31 cellular contexts compared by ENCODE assay signal in the genomic region with DNA sequence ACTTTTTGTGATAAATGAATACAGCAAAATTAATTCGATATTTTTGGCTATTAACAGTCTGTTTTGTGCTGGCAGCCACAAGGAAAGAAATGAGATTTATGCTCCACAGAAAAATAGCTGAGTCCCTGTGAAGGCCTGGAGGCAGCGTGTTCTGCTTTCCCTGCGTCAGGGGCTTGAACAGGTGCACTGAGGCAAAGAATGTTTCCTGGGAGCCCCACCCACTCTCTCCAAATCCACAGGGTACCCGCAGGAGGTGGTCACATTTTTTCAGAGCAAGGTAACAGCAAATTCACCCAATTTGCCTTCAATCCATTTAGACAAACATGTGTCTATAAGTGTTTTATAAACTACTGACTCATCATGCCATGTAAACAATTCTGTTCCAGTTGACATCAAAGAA.
"Had no signal": no experiment of that assay in that cellular context is flagged by ENCODE, and none has a peak within 500 bp of the region (broad histone marks: within the 10 kb centered on the region; RNA-seq: fewer than 3 reads in every experiment).

No MANE protein-coding gene starts in this region.

- ATAC-seq: activated CD4-positive, CD25-positive, alpha-beta regulatory T cell treated with anti-CD3 and anti-CD28 coated beads, Interleukin-2, amount 50 U/mL, for 24 hours; activated naive CD4-positive, alpha-beta T cell treated with anti-CD3 and anti-CD28 coated beads, Interleukin-2, amount 50 U/mL, for 72 hours; activated T-cell treated with anti-CD3 and anti-CD28 coated beads, Interleukin-2, amount 50 U/mL, for 4 hours; activated T-helper 17 cell treated with anti-CD3 and anti-CD28 coated beads, Interleukin-2, amount 50 U/mL, for 72 hours; esophagus mucosa; left lung; lower lobe of right lung; natural killer cell; stimulated activated memory B cell treated with anti-CD40 and anti-IgM and Interleukin-4, amounts not matched to agents 10 μg/mL and 1 μg/mL and 100 μg/mL, for 72 hours; stimulated activated naive CD8-positive, alpha-beta T cell treated with anti-CD3 and anti-CD28 coated beads, Interleukin-15, amount 100 ng/mL, for 72 hours had no signal

- H3K4me3 ChIP-seq: colonic mucosa, left lung, lower lobe of right lung, neural progenitor cell, right atrium auricular region, smooth muscle cell had no signal

- H3K4me1 Mint-ChIP-seq: activated CD4-positive, alpha-beta T cell treated with anti-CD3 and anti-CD28 coated beads, Interleukin-2, amount 10 ng/mL, durations not matched to agents 24 days and 14 days; activated T-helper 17 cell treated with anti-CD3 and anti-CD28 coated beads, Interleukin-2, amount 50 U/mL, for 72 hours; natural killer cell; stimulated activated memory B cell treated with anti-CD40 and anti-IgM and Interleukin-4, amounts not matched to agents 10 μg/mL and 1 μg/mL and 100 μg/mL, for 72 hours; stimulated activated naive CD8-positive, alpha-beta T cell treated with anti-CD3 and anti-CD28 coated beads, Interleukin-15, amount 100 ng/mL, for 72 hours had no signal

- H3K36me3 Mint-ChIP-seq: activated CD4-positive, alpha-beta memory T cell treated with anti-CD3 and anti-CD28 coated beads for 36 hours; activated naive CD4-positive, alpha-beta T cell treated with anti-CD3 and anti-CD28 coated beads, Interleukin-2, amount 50 U/mL, for 72 hours; natural killer cell; neural progenitor cell; stimulated activated memory B cell treated with anti-CD40 and anti-IgM and Interleukin-4, amounts not matched to agents 10 μg/mL and 1 μg/mL and 100 μg/mL, for 72 hours; type B pancreatic cell had no signal

- H3K27ac ChIP-seq: colonic mucosa, left lung, lower lobe of right lung, neural progenitor cell, parathyroid adenoma, right atrium auricular region, WERI-Rb-1 had no signal

- H3K27me3 ChIP-seq: colonic mucosa, neural progenitor cell, right atrium auricular region had no signal

- H3K27me3 Mint-ChIP-seq: activated CD4-positive, alpha-beta memory T cell treated with anti-CD3 and anti-CD28 coated beads for 36 hours; activated CD4-positive, alpha-beta T cell treated with anti-CD3 and anti-CD28 coated beads, Interleukin-2, amount 10 ng/mL, durations not matched to agents 24 days and 14 days; stimulated activated memory B cell treated with anti-CD40 and anti-IgM and Interleukin-4, amounts not matched to agents 10 μg/mL and 1 μg/mL and 100 μg/mL, for 72 hours; stimulated activated naive CD8-positive, alpha-beta T cell treated with anti-CD3 and anti-CD28 coated beads, Interleukin-15, amount 100 ng/mL, for 72 hours had no signal

- H3K4me3 Mint-ChIP-seq: activated CD4-positive, alpha-beta memory T cell treated with anti-CD3 and anti-CD28 coated beads for 36 hours; activated CD4-positive, alpha-beta T cell treated with anti-CD3 and anti-CD28 coated beads, Interleukin-2, amount 10 ng/mL, durations not matched to agents 24 days and 14 days; activated T-cell treated with anti-CD3 and anti-CD28 coated beads, Interleukin-2, amount 50 U/mL, for 4 hours; activated T-helper 17 cell treated with anti-CD3 and anti-CD28 coated beads, Interleukin-2, amount 50 U/mL, for 72 hours; natural killer cell; neural progenitor cell; stimulated activated memory B cell treated with anti-CD40 and anti-IgM and Interleukin-4, amounts not matched to agents 10 μg/mL and 1 μg/mL and 100 μg/mL, for 72 hours; stimulated activated naive CD8-positive, alpha-beta T cell treated with anti-CD3 and anti-CD28 coated beads, Interleukin-15, amount 100 ng/mL, for 72 hours; T-helper 1 cell treated with Interleukin-12 subunit alpha and Interleukin-12 subunit beta and Interleukin-4 antibody, amounts not matched to agents 30 μg/mL and 1 μg/mL, for 36 hours; type B pancreatic cell had no signal

- H3K27ac Mint-ChIP-seq: activated CD4-positive, alpha-beta memory T cell treated with anti-CD3 and anti-CD28 coated beads for 36 hours; activated CD4-positive, alpha-beta T cell treated with anti-CD3 and anti-CD28 coated beads, Interleukin-2, amount 10 ng/mL, durations not matched to agents 24 days and 14 days; activated naive CD4-positive, alpha-beta T cell treated with anti-CD3 and anti-CD28 coated beads, Interleukin-2, amount 50 U/mL, for 72 hours; activated T-helper 17 cell treated with anti-CD3 and anti-CD28 coated beads, Interleukin-2, amount 50 U/mL, for 72 hours; natural killer cell; neural progenitor cell; stimulated activated memory B cell treated with anti-CD40 and anti-IgM and Interleukin-4, amounts not matched to agents 10 μg/mL and 1 μg/mL and 100 μg/mL, for 72 hours; stimulated activated naive CD8-positive, alpha-beta T cell treated with anti-CD3 and anti-CD28 coated beads, Interleukin-15, amount 100 ng/mL, for 72 hours; T-helper 1 cell treated with Interleukin-12 subunit alpha and Interleukin-12 subunit beta and Interleukin-4 antibody, amounts not matched to agents 30 μg/mL and 1 μg/mL, for 36 hours; type B pancreatic cell had no signal

- H3K9me3 ChIP-seq: colonic mucosa, left lung, lower lobe of right lung, right atrium auricular region had no signal

- DNase-seq: activated CD4-positive, alpha-beta memory T cell treated with anti-CD3 and anti-CD28 coated beads for 36 hours; activated CD4-positive, alpha-beta T cell treated with anti-CD3 and anti-CD28 coated beads, Interleukin-2, amount 10 ng/mL, durations not matched to agents 24 days and 14 days; activated naive CD4-positive, alpha-beta T cell; activated T-cell treated with anti-CD3 and anti-CD28 coated beads, Interleukin-2, amount 50 U/mL, for 4 hours; cerebellar nuclear complex; colonic mucosa; foreskin fibroblast; hypothalamus; left lung; lower lobe of right lung; mesenchymal stem cell; natural killer cell; occipital lobe; stimulated activated CD4-positive, alpha-beta T cell treated with anti-CD3 and anti-CD28 coated beads, Interleukin-1b, Interleukin-23, amount 100 ng/mL, for 48 hours; stimulated activated CD4-positive, alpha-beta T cell treated with anti-CD3 and anti-CD28 coated beads, Interleukin-4, amount 100 ng/mL, for 4 hours; stimulated activated CD8-positive, alpha-beta memory T cell treated with anti-CD3 and anti-CD28 coated beads, Interleukin-4, amount 100 ng/mL, for 48 hours; stimulated activated naive CD8-positive, alpha-beta T cell treated with anti-CD3 and anti-CD28 coated beads, Interleukin-15, amount 100 ng/mL, for 72 hours; substantia nigra; T1000; WERI-Rb-1 had no signal

- H3K9me3 Mint-ChIP-seq: activated CD4-positive, alpha-beta T cell treated with anti-CD3 and anti-CD28 coated beads, Interleukin-2, amount 10 ng/mL, durations not matched to agents 24 days and 14 days; activated T-cell treated with anti-CD3 and anti-CD28 coated beads, Interleukin-2, amount 50 U/mL, for 4 hours; activated T-helper 17 cell treated with anti-CD3 and anti-CD28 coated beads, Interleukin-2, amount 50 U/mL, for 72 hours; natural killer cell; type B pancreatic cell had no signal

- H3K9ac ChIP-seq: neural progenitor cell, parathyroid adenoma had no signal

- H3K36me3 ChIP-seq: colonic mucosa, left lung, lower lobe of right lung, neural progenitor cell, right atrium auricular region, WERI-Rb-1 had no signal

- H3K4me1 ChIP-seq: colonic mucosa, left lung, lower lobe of right lung, parathyroid adenoma, right atrium auricular region had no signal
